In genomic region chr22:46612341-46612903, GRCh38 we compare ENCODE assay signal across 12 cellular contexts. TPM values are rescaled to one million over a fixed set of nuclear protein-coding genes. Genes with fewer than 3 reads are reported as not detected.
DNase-seq lines count a peak whose midpoint lies in the region; ATAC-seq, FAIRE-seq and TF ChIP-seq lines count a peak whose summit lies in the region.
"Had no signal": no experiment of that assay in that cellular context is flagged by ENCODE, and none has a peak within 500 bp of the region (broad histone marks: within the 10 kb centered on the region; RNA-seq: fewer than 3 reads in every experiment).

No MANE protein-coding gene starts in this region.

- H3K27ac ChIP-seq in right cardiac atrium (ENCODE audit: low read length), result no peak overlapping the region
- peak overlapping the region in 4 of 5 donors; percentile 47 to 71 (median 56) for H3K27ac ChIP-seq in stomach
- H3K27ac ChIP-seq: SJSA1 had no signal

- H3K4me3 ChIP-seq in right cardiac atrium (ENCODE audit: low read length) (no peak overlapping the region), stomach (peak overlapping the region in 1 of 4 donors; percentile 4)
- H3K4me3 ChIP-seq: SJSA1 had no signal

- no peaks in the 10 kb centered on the region for H3K36me3 ChIP-seq in stomach
- H3K36me3 ChIP-seq: SJSA1 had no signal

- no peaks in the 10 kb centered on the region for H3K27me3 Mint-ChIP-seq in activated T-helper 1 cell treated with anti-CD3 and anti-CD28 coated beads, Interleukin-12 subunit alpha, Interleukin-12 subunit beta, Interleukin-2, Interleukin-4 antibody, amounts not matched to agents 30 ng/mL and 10 ng/mL and 1 ng/mL, durations not matched to agents 14 hours and 24 hours and 36 hours (ENCODE audit: insufficient read depth)

- no peak for TF ChIP-seq EP300 in stomach (IDR thresholded peaks at IDR 0.05)

- peak; percentile 25 to 30 for ATAC-seq in right cardiac atrium
- ATAC-seq: left lobe of liver had no signal

- peak; percentile 27 for DNase-seq in activated T-cell treated with anti-CD3 and anti-CD28 coated beads, Interleukin-2, amount 50 U/mL, for 1 hour
- no peak for DNase-seq in activated T-cell treated with anti-CD3 and anti-CD28 coated beads, Interleukin-2, amount 50 U/mL, for 48 hours
- DNase-seq in activated T-helper 1 cell treated with anti-CD3 and anti-CD28 coated beads, Interleukin-12 subunit alpha, Interleukin-12 subunit beta, Interleukin-2, Interleukin-4 antibody, amounts not matched to agents 30 ng/mL and 10 ng/mL and 1 ng/mL, durations not matched to agents 14 hours and 24 hours and 36 hours (ENCODE audit: low spot score), result no peak
- DNase-seq in right cardiac atrium (peak in 1 of 3 donors; percentile 43), stomach (no peak), D721Med (ENCODE audit: insufficient read length, low spot score) (no peak), pons (ENCODE audit: low spot score) (no peak), NCI-H82 treated with DMSO at 0.1 percent for 48 hours (lab: John Stamatoyannopoulos, UW; ENCODE audit: unreplicated experiment) (no peak)
- DNase-seq: NCI-H446 had no signal

- H3K4me1 ChIP-seq in right cardiac atrium (ENCODE audit: control insufficient read depth, insufficient read depth, low read length), result peaks cover 15% of the 10 kb centered on the region
- peaks cover 52 to 74% (median 67%) of the 10 kb centered on the region in 4 donors for H3K4me1 ChIP-seq in stomach
- H3K4me1 ChIP-seq: SJSA1 had no signal

- intact Hi-C loops in activated T-helper 1 cell treated with anti-CD3 and anti-CD28 coated beads, Interleukin-12 subunit alpha, Interleukin-12 subunit beta, Interleukin-2, Interleukin-4 antibody, amounts not matched to agents 30 ng/mL and 10 ng/mL and 1 ng/mL, durations not matched to agents 14 hours and 24 hours and 36 hours (cut with micrococcal nuclease), result loop anchor here (2.0 to 5.0 kb wide), 2 partner anchors 50 to 125 kb away; partner anchors contain the start of gene CERK
- intact Hi-C loops in right cardiac atrium (cut with DNase I) (no loop called here), stomach (cut with DNase I; ENCODE audit: low total_unique reads) (no loop called here)

- no peak for TF ChIP-seq CTCF in stomach (IDR thresholded peaks at IDR 0.05)
- no peak for TF ChIP-seq CTCF in D721Med (IDR thresholded peaks at IDR 0.05; ENCODE audit: insufficient read depth, missing control alignments)

- peaks cover 2% of the 10 kb centered on the region for H3K36me3 Mint-ChIP-seq in activated T-helper 1 cell treated with anti-CD3 and anti-CD28 coated beads, Interleukin-12 subunit alpha, Interleukin-12 subunit beta, Interleukin-2, Interleukin-4 antibody, amounts not matched to agents 30 ng/mL and 10 ng/mL and 1 ng/mL, durations not matched to agents 14 hours and 24 hours and 36 hours (ENCODE audit: low read depth)

- no peak for FAIRE-seq in D721Med (lab: Jason Lieb, UNC)
- FAIRE-seq: H54 had no signal

- H3K4me3 Mint-ChIP-seq in activated T-helper 1 cell treated with anti-CD3 and anti-CD28 coated beads, Interleukin-12 subunit alpha, Interleukin-12 subunit beta, Interleukin-2, Interleukin-4 antibody, amounts not matched to agents 30 ng/mL and 10 ng/mL and 1 ng/mL, durations not matched to agents 14 hours and 24 hours and 36 hours, result peak overlapping the region; percentile 85

- no peaks in the 10 kb centered on the region for H3K9me3 Mint-ChIP-seq in activated T-helper 1 cell treated with anti-CD3 and anti-CD28 coated beads, Interleukin-12 subunit alpha, Interleukin-12 subunit beta, Interleukin-2, Interleukin-4 antibody, amounts not matched to agents 30 ng/mL and 10 ng/mL and 1 ng/mL, durations not matched to agents 14 hours and 24 hours and 36 hours

- H3K27me3 ChIP-seq in right cardiac atrium (ENCODE audit: control insufficient read depth, insufficient read depth) (no peaks in the 10 kb centered on the region), stomach (no peaks in the 10 kb centered on the region)
- H3K27me3 ChIP-seq: SJSA1 had no signal

- H3K4me1 Mint-ChIP-seq in activated T-helper 1 cell treated with anti-CD3 and anti-CD28 coated beads, Interleukin-12 subunit alpha, Interleukin-12 subunit beta, Interleukin-2, Interleukin-4 antibody, amounts not matched to agents 30 ng/mL and 10 ng/mL and 1 ng/mL, durations not matched to agents 14 hours and 24 hours and 36 hours (ENCODE audit: low read depth), result peaks cover 38% of the 10 kb centered on the region

- no peaks in the 10 kb centered on the region for H3K9me3 ChIP-seq in right cardiac atrium (ENCODE audit: control insufficient read depth, low read length)
- no peaks in the 10 kb centered on the region for H3K9me3 ChIP-seq in stomach
- H3K9me3 ChIP-seq: SJSA1 had no signal

- H3K27ac Mint-ChIP-seq in activated T-helper 1 cell treated with anti-CD3 and anti-CD28 coated beads, Interleukin-12 subunit alpha, Interleukin-12 subunit beta, Interleukin-2, Interleukin-4 antibody, amounts not matched to agents 30 ng/mL and 10 ng/mL and 1 ng/mL, durations not matched to agents 14 hours and 24 hours and 36 hours, result peak overlapping the region; percentile 89

- TF ChIP-seq POLR2A in stomach (IDR thresholded peaks at IDR 0.05), result no peak

- 70% methylated on average over 13 of the region's 13 CpGs for WGBS in right cardiac atrium
- WGBS in stomach, 5 donors, result 44 to 64% (median 51%) methylated on average over 6 to 13 of the region's 13 CpGs

RNA-seq across cellular contexts. Expression of gene GRAMD4, which starts 7.8 kb away (rescaled TPM):
- total RNA-seq in activated T-helper 1 cell treated with anti-CD3 and anti-CD28 coated beads, Interleukin-12 subunit alpha, Interleukin-12 subunit beta, Interleukin-2, Interleukin-4 antibody, amounts not matched to agents 30 ng/mL and 10 ng/mL and 1 ng/mL, durations not matched to agents 14 hours and 24 hours and 36 hours, result 87.1 and 90.6 TPM in 2 replicates
- 100 to 1,000 TPM in 1 of 4 donors, 10 to 100 TPM in 3; 74.3 to 106 (median 88.5) TPM for total RNA-seq in right cardiac atrium
- 31.6 TPM for polyA plus RNA-seq in right cardiac atrium
- 100 to 1,000 TPM in 1 of 5 donors, 10 to 100 TPM in 4; 20.5 to 452 (median 30.9) TPM for total RNA-seq in stomach
- polyA plus RNA-seq in stomach, result 10 to 100 TPM in 2 of 3 donors, 1 to 10 TPM in 1; 7.4 to 14.3 (median 13.7) TPM
